26 cellular contexts compared by ENCODE assay signal in the genomic region with DNA sequence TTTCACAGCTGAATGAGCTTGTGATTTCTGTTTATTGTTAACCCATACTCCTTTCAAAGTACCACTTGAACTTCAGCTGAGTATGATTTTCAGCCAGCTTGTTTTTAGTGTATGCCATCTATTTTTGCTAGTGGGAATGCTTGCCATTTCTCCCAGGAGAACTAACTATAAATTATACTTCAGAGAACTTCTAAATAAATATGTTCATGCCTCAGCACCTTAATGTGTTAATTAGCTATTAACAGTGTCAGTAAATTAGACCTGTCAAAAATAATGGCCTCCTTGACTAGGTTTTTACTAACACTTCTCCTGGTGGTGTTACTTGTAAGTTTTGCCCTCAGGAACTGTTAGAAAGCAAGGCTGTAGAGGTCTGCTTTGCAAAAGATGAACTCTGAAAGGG. TPM values are rescaled to one million over a fixed set of nuclear protein-coding genes. Genes with fewer than 3 reads are reported as not detected.
"Had no signal": no experiment of that assay in that cellular context is flagged by ENCODE, and none has a peak within 500 bp of the region (broad histone marks: within the 10 kb centered on the region; RNA-seq: fewer than 3 reads in every experiment).

No MANE protein-coding gene starts in this region.

- FAIRE-seq: endometrium, small intestine had no signal

- H3K9me3 Mint-ChIP-seq: memory B cell; natural killer cell treated with Interleukin-12 subunit alpha and Interleukin-12 subunit beta and Interleukin-15 and Interleukin-18, amount 100 ng/mL, for 72 hours; neural progenitor cell had no signal

- H3K4me1 Mint-ChIP-seq: memory B cell had no signal

- H3K4me1 ChIP-seq: gastrocnemius medialis had no signal

- H3K27ac ChIP-seq: epithelial cell of prostate, esophagus muscularis mucosa, gastrocnemius medialis, heart right ventricle, left lung, lower lobe of right lung, neural progenitor cell, ovary, stomach, thoracic aorta, transverse colon had no signal

- H3K9me3 ChIP-seq: esophagus muscularis mucosa, gastrocnemius medialis, heart right ventricle, left lung, lower lobe of right lung, ovary, stomach, thoracic aorta, transverse colon had no signal

- H3K27ac Mint-ChIP-seq: memory B cell; mesothelial cell of epicardium; natural killer cell treated with Interleukin-12 subunit alpha and Interleukin-12 subunit beta and Interleukin-15 and Interleukin-18, amount 100 ng/mL, for 72 hours; neural progenitor cell had no signal

- H3K4me3 ChIP-seq: esophagus muscularis mucosa, gastrocnemius medialis, heart right ventricle, left lung, lower lobe of right lung, neural progenitor cell, ovary, stomach, thoracic aorta, transverse colon had no signal

- DNase-seq: effector memory CD4-positive, alpha-beta T cell; gastrocnemius medialis; heart right ventricle; hypothalamus; islet precursor cell; left lung; lower lobe of right lung; nucleus accumbens; ovary; right cardiac atrium; small intestine; stimulated activated CD4-positive, alpha-beta T cell treated with anti-CD3 and anti-CD28 coated beads, Interleukin-12 subunit alpha, Interleukin-12 subunit beta, amount 100 ng/mL, for 4 hours; stimulated activated naive CD4-positive, alpha-beta T cell; stomach; substantia nigra; transverse colon had no signal

- H3K4me3 Mint-ChIP-seq: memory B cell; mesothelial cell of epicardium; natural killer cell treated with Interleukin-12 subunit alpha and Interleukin-12 subunit beta and Interleukin-15 and Interleukin-18, amount 100 ng/mL, for 72 hours; neural progenitor cell had no signal

- ATAC-seq: gastrocnemius medialis; heart right ventricle; left lung; lower lobe of right lung; natural killer cell treated with Interleukin-12 subunit alpha and Interleukin-12 subunit beta and Interleukin-15 and Interleukin-18, amount 100 ng/mL, for 72 hours; right cardiac atrium had no signal

- H3K36me3 Mint-ChIP-seq: memory B cell; mesothelial cell of epicardium; natural killer cell treated with Interleukin-12 subunit alpha and Interleukin-12 subunit beta and Interleukin-15 and Interleukin-18, amount 100 ng/mL, for 72 hours; neural progenitor cell had no signal

- H3K4me2 ChIP-seq: neural progenitor cell had no signal

RNA-seq across cellular contexts. Expression of gene CLDN10, which starts 4.5 kb away (rescaled TPM):
- total RNA-seq: fibroblast of villous mesenchyme; gastrocnemius medialis; natural killer cell treated with Interleukin-12 subunit alpha and Interleukin-12 subunit beta and Interleukin-15 and Interleukin-18, amount 100 ng/mL, for 72 hours; thoracic aorta; transverse colon; ureter had no signal
